ENCODE assay signal across 13 cellular contexts in the genomic region with DNA sequence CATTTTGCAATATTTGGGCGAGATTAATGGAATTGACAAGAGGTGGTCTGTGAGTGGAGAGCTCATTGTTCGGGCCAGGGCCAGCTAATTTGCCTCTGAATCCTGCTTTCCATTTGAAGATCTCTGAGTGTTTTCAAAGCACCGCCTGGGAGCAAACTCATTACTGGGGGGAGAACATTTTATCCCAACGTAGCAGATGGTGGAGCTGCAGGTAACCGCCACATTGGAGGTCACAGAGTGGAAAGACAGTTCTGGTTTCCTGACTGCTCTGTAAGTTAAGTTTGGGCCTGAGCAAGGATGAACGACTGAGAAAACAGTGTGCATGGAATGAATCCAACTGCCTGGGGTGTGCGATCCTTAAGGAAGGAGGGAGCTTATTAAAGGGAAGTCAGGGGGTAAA. TPM values are rescaled to one million over a fixed set of nuclear protein-coding genes. Genes with fewer than 3 reads are reported as not detected.
"Had no signal": no experiment of that assay in that cellular context is flagged by ENCODE, and none has a peak within 500 bp of the region (broad histone marks: within the 10 kb centered on the region; RNA-seq: fewer than 3 reads in every experiment).

No MANE protein-coding gene starts in this region.

- H3K4me3 Mint-ChIP-seq: activated CD4-positive, alpha-beta T cell treated with anti-CD3 and anti-CD28 coated beads, Interleukin-2, amount 10 ng/mL, durations not matched to agents 24 days and 14 days; activated naive CD4-positive, alpha-beta T cell treated with anti-CD3 and anti-CD28 coated beads for 36 hours; neural crest cell; WTC11 had no signal

- H3K9me3 Mint-ChIP-seq: activated CD4-positive, alpha-beta T cell treated with anti-CD3 and anti-CD28 coated beads, Interleukin-2, amount 10 ng/mL, durations not matched to agents 24 days and 14 days; activated naive CD4-positive, alpha-beta T cell treated with anti-CD3 and anti-CD28 coated beads for 36 hours; neural crest cell; WTC11 had no signal

- H3K27ac Mint-ChIP-seq: activated CD4-positive, alpha-beta T cell treated with anti-CD3 and anti-CD28 coated beads, Interleukin-2, amount 10 ng/mL, durations not matched to agents 24 days and 14 days; activated naive CD4-positive, alpha-beta T cell treated with anti-CD3 and anti-CD28 coated beads for 36 hours; WTC11 had no signal

- H3K4me1 ChIP-seq: upper lobe of right lung had no signal

- H3K36me3 Mint-ChIP-seq: WTC11 had no signal

- H3K4me2 ChIP-seq: hepatocyte had no signal

- H3K4me3 ChIP-seq: hepatocyte, ovary, suprapubic skin, upper lobe of right lung had no signal

- H3K27me3 ChIP-seq: ovary, suprapubic skin, upper lobe of right lung had no signal

- H3K4me1 Mint-ChIP-seq: activated CD4-positive, alpha-beta T cell treated with anti-CD3 and anti-CD28 coated beads, Interleukin-2, amount 10 ng/mL, durations not matched to agents 24 days and 14 days had no signal

- DNase-seq: activated CD4-positive, alpha-beta T cell treated with anti-CD3 and anti-CD28 coated beads, Interleukin-2, amount 10 ng/mL, durations not matched to agents 24 days and 14 days; activated naive CD4-positive, alpha-beta T cell treated with anti-CD3 and anti-CD28 coated beads for 36 hours; central memory CD4-positive, alpha-beta T cell; effector memory CD4-positive, alpha-beta T cell; ovary; stimulated activated CD4-positive, alpha-beta T cell treated with anti-CD3 and anti-CD28 coated beads, Interleukin-2, amount 100 ng/mL, for 48 hours; stimulated activated naive CD4-positive, alpha-beta T cell treated with Interleukin-2 at 50 U/mL for 16 hours; upper lobe of right lung had no signal

- H3K27ac ChIP-seq: epithelial cell of prostate, hepatocyte, ovary, suprapubic skin, upper lobe of right lung had no signal

- H3K9me3 ChIP-seq: ovary, suprapubic skin, upper lobe of right lung had no signal

- H3K36me3 ChIP-seq: ovary had no signal

RNA-seq across cellular contexts. Expression of gene LMO2, which starts 30.5 kb away (rescaled TPM):
- total RNA-seq: activated CD4-positive, alpha-beta T cell treated with anti-CD3 and anti-CD28 coated beads, Interleukin-2, amount 10 ng/mL, durations not matched to agents 24 days and 14 days; activated naive CD4-positive, alpha-beta T cell treated with anti-CD3 and anti-CD28 coated beads for 36 hours had no signal
